In the genomic region with DNA sequence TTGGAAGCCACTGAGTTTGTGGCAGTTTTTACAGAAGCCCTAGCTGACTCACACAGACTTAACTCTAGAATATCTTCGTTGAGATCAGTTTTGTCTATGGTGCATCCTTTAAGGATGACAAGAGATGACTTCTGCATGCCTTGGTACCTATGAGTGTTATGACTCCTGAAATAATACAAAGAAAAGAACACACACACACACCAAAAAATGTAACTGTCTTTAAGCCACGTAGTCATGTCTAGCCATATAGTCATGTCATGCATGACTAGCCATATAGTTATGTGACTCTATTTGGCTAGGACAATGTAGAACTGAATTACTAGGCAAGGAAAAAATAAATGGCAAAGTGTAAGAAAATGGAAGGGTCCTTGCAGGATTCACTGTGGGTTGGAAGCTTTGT, we compare ENCODE assay signal across 9 cellular contexts.
"Had no signal": no experiment of that assay in that cellular context is flagged by ENCODE, and none has a peak within 500 bp of the region (broad histone marks: within the 10 kb centered on the region; RNA-seq: fewer than 3 reads in every experiment).

No MANE protein-coding gene starts in this region.

- H3K36me3 ChIP-seq: HAP-1 had no signal

- H3K4me1 Mint-ChIP-seq: GM23338, H9 had no signal

- H2AFZ ChIP-seq: GM23248, GM23338 had no signal

- H3K27ac Mint-ChIP-seq: GM23338, H9, HFFc6 had no signal

- H3K4me1 ChIP-seq: HAP-1 had no signal

- H3K4me3 Mint-ChIP-seq: GM23338, H9, HFFc6 had no signal

- DNase-seq: GM23248, GOT3, H7, H9, HCEC 1CT, HFFc6 had no signal

- H3K4me3 ChIP-seq: GM23248, GM23338, HAP-1 had no signal

- ATAC-seq: GM23338, HCT116 had no signal

- H3K9me3 ChIP-seq: HAP-1 had no signal

- H3K4me2 ChIP-seq: GM23338 had no signal

- H3K9ac ChIP-seq: GM23248 had no signal

- H3K27ac ChIP-seq: GM23248 had no signal
